Comparison of ENCODE assay signal across 14 cellular contexts in genomic region chr17:45302220-45302619, GRCh38. TPM values are rescaled to one million over a fixed set of nuclear protein-coding genes. Genes with fewer than 3 reads are reported as not detected.
DNase-seq lines count a peak whose midpoint lies in the region; ATAC-seq and TF ChIP-seq lines count a peak whose summit lies in the region.
"Not testable (repeated sequence)": the region's sequence is repeated elsewhere in the genome, so short reads cannot be mapped to it uniquely, and the experiment has no call there.
"Had no signal": no experiment of that assay in that cellular context is flagged by ENCODE, and none has a peak within 500 bp of the region (broad histone marks: within the 10 kb centered on the region; RNA-seq: fewer than 3 reads in every experiment).

No MANE protein-coding gene starts in this region.

- H3K4me3 Mint-ChIP-seq in activated T-helper 1 cell treated with anti-CD3 and anti-CD28 coated beads, Interleukin-12 subunit alpha, Interleukin-12 subunit beta, Interleukin-2, Interleukin-4 antibody, amounts not matched to agents 30 ng/mL and 10 ng/mL and 1 ng/mL, durations not matched to agents 14 hours and 24 hours and 36 hours: not testable (repeated sequence)
- H3K4me3 Mint-ChIP-seq in immature natural killer cell: peak overlapping the region in 3 of 5 donors; percentile 59 to 64 (median 62)
- peak overlapping the region; percentile 65 for H3K4me3 Mint-ChIP-seq in natural killer cell treated with Interleukin-12 subunit alpha and Interleukin-12 subunit beta and Interleukin-15 and Interleukin-18, amount 100 ng/mL, for 72 hours
- H3K4me3 Mint-ChIP-seq in stimulated activated effector memory CD8-positive, alpha-beta T cell treated with anti-CD3 and anti-CD28 coated beads, Interleukin-12 subunit alpha, Interleukin-12 subunit beta, amount 100 ng/mL, for 72 hours: peak overlapping the region; percentile 59

- H3K27ac Mint-ChIP-seq in activated T-helper 1 cell treated with anti-CD3 and anti-CD28 coated beads, Interleukin-12 subunit alpha, Interleukin-12 subunit beta, Interleukin-2, Interleukin-4 antibody, amounts not matched to agents 30 ng/mL and 10 ng/mL and 1 ng/mL, durations not matched to agents 14 hours and 24 hours and 36 hours: peak overlapping the region; percentile 88
- peak overlapping the region; percentile 77 to 90 (median 87) for H3K27ac Mint-ChIP-seq in immature natural killer cell
- peak overlapping the region; percentile 66 to 98 for H3K27ac Mint-ChIP-seq in natural killer cell treated with Interleukin-12 subunit alpha and Interleukin-12 subunit beta and Interleukin-15 and Interleukin-18, amount 100 ng/mL, for 72 hours
- H3K27ac Mint-ChIP-seq in stimulated activated effector memory CD8-positive, alpha-beta T cell treated with anti-CD3 and anti-CD28 coated beads, Interleukin-12 subunit alpha, Interleukin-12 subunit beta, amount 100 ng/mL, for 72 hours: peak overlapping the region; percentile 84

- not testable (repeated sequence) for H3K9me3 ChIP-seq in vagina

- CTCF ChIA-PET in RWPE1 (lab: Yijun Ruan, JAX): not testable (repeated sequence)

- TF ChIP-seq POLR2A in vagina (IDR thresholded peaks at IDR 0.05): not testable (repeated sequence)

- H3K9me3 Mint-ChIP-seq in activated T-helper 1 cell treated with anti-CD3 and anti-CD28 coated beads, Interleukin-12 subunit alpha, Interleukin-12 subunit beta, Interleukin-2, Interleukin-4 antibody, amounts not matched to agents 30 ng/mL and 10 ng/mL and 1 ng/mL, durations not matched to agents 14 hours and 24 hours and 36 hours; immature natural killer cell; natural killer cell treated with Interleukin-12 subunit alpha and Interleukin-12 subunit beta and Interleukin-15 and Interleukin-18, amount 100 ng/mL, for 72 hours; stimulated activated effector memory CD8-positive, alpha-beta T cell treated with anti-CD3 and anti-CD28 coated beads, Interleukin-12 subunit alpha, Interleukin-12 subunit beta, amount 100 ng/mL, for 72 hours: not testable (repeated sequence)

- ATAC-seq in GM18511 (IDR thresholded peaks at IDR 0.05; ENCODE audit: unreplicated experiment): peak; percentile 2
- ATAC-seq in natural killer cell treated with Interleukin-12 subunit alpha and Interleukin-12 subunit beta and Interleukin-15 and Interleukin-18, amount 100 ng/mL, for 72 hours; stimulated activated effector memory CD8-positive, alpha-beta T cell treated with anti-CD3 and anti-CD28 coated beads, Interleukin-12 subunit alpha, Interleukin-12 subunit beta, amount 100 ng/mL, for 72 hours: not testable (repeated sequence)

- H3K27ac ChIP-seq in RWPE1: peak overlapping the region; percentile 65
- peak overlapping the region; percentile 3 to 75 for H3K27ac ChIP-seq in coronary artery
- peak overlapping the region; percentile 79 for H3K27ac ChIP-seq in vagina

- POLR2A ChIA-PET in RWPE1 (lab: Yijun Ruan, JAX; ENCODE audit: low non-redundant PET): not testable (repeated sequence)

- H3K4me1 Mint-ChIP-seq in activated T-helper 1 cell treated with anti-CD3 and anti-CD28 coated beads, Interleukin-12 subunit alpha, Interleukin-12 subunit beta, Interleukin-2, Interleukin-4 antibody, amounts not matched to agents 30 ng/mL and 10 ng/mL and 1 ng/mL, durations not matched to agents 14 hours and 24 hours and 36 hours (ENCODE audit: low read depth): peaks cover 76% of the 10 kb centered on the region
- H3K4me1 Mint-ChIP-seq in immature natural killer cell: peaks cover 58 to 76% of the 10 kb centered on the region in 2 donors
- H3K4me1 Mint-ChIP-seq in natural killer cell treated with Interleukin-12 subunit alpha and Interleukin-12 subunit beta and Interleukin-15 and Interleukin-18, amount 100 ng/mL, for 72 hours (ENCODE audit: low read depth in 2 of 2): peaks cover 62% of the 10 kb centered on the region in 2 donors
- peaks cover 70% of the 10 kb centered on the region for H3K4me1 Mint-ChIP-seq in stimulated activated effector memory CD8-positive, alpha-beta T cell treated with anti-CD3 and anti-CD28 coated beads, Interleukin-12 subunit alpha, Interleukin-12 subunit beta, amount 100 ng/mL, for 72 hours

- not testable (repeated sequence) for TF ChIP-seq CTCF in RWPE1 (conservative IDR thresholded peaks at IDR 0.05; ENCODE audit: low read depth); coronary artery (IDR thresholded peaks at IDR 0.05); vagina (IDR thresholded peaks at IDR 0.05)

- not testable (repeated sequence) for H3K27me3 Mint-ChIP-seq in activated T-helper 1 cell treated with anti-CD3 and anti-CD28 coated beads, Interleukin-12 subunit alpha, Interleukin-12 subunit beta, Interleukin-2, Interleukin-4 antibody, amounts not matched to agents 30 ng/mL and 10 ng/mL and 1 ng/mL, durations not matched to agents 14 hours and 24 hours and 36 hours (ENCODE audit: insufficient read depth); immature natural killer cell (ENCODE audit: low read depth in 3 of 3); natural killer cell treated with Interleukin-12 subunit alpha and Interleukin-12 subunit beta and Interleukin-15 and Interleukin-18, amount 100 ng/mL, for 72 hours

- not testable (repeated sequence) for DNase-seq in RWPE1 (ENCODE audit: low spot score); activated T-helper 1 cell treated with anti-CD3 and anti-CD28 coated beads, Interleukin-12 subunit alpha, Interleukin-12 subunit beta, Interleukin-2, Interleukin-4 antibody, amounts not matched to agents 30 ng/mL and 10 ng/mL and 1 ng/mL, durations not matched to agents 14 hours and 24 hours and 36 hours (ENCODE audit: low spot score); coronary artery (ENCODE audit: low spot score); immature natural killer cell; natural killer cell treated with Interleukin-12 subunit alpha and Interleukin-12 subunit beta and Interleukin-15 and Interleukin-18, amount 100 ng/mL, for 72 hours (ENCODE audit: low spot score); stimulated activated effector memory CD8-positive, alpha-beta T cell treated with anti-CD3 and anti-CD28 coated beads, Interleukin-12 subunit alpha, Interleukin-12 subunit beta, amount 100 ng/mL, for 72 hours (ENCODE audit: low spot score in 2 of 2); vagina (ENCODE audit: extremely low spot score in 2 of 2)

- H3K4me1 ChIP-seq in vagina: peaks cover 76% of the 10 kb centered on the region

- not testable (repeated sequence) for H3K36me3 ChIP-seq in vagina

- H3K27me3 ChIP-seq in vagina: not testable (repeated sequence)

- intact Hi-C loops in activated T-helper 1 cell treated with anti-CD3 and anti-CD28 coated beads, Interleukin-12 subunit alpha, Interleukin-12 subunit beta, Interleukin-2, Interleukin-4 antibody, amounts not matched to agents 30 ng/mL and 10 ng/mL and 1 ng/mL, durations not matched to agents 14 hours and 24 hours and 36 hours (cut with micrococcal nuclease): loop anchor here (2.0 kb wide), 1 partner anchor 15 kb away; the partner anchor contains the start of gene MAP3K14
- intact Hi-C loops in vagina (cut with DNase I): not testable (repeated sequence)

- peaks cover 43% of the 10 kb centered on the region for H3K36me3 Mint-ChIP-seq in activated T-helper 1 cell treated with anti-CD3 and anti-CD28 coated beads, Interleukin-12 subunit alpha, Interleukin-12 subunit beta, Interleukin-2, Interleukin-4 antibody, amounts not matched to agents 30 ng/mL and 10 ng/mL and 1 ng/mL, durations not matched to agents 14 hours and 24 hours and 36 hours (ENCODE audit: low read depth)
- H3K36me3 Mint-ChIP-seq in immature natural killer cell: not testable (repeated sequence)
- H3K36me3 Mint-ChIP-seq in natural killer cell treated with Interleukin-12 subunit alpha and Interleukin-12 subunit beta and Interleukin-15 and Interleukin-18, amount 100 ng/mL, for 72 hours: peaks cover 11% of the 10 kb centered on the region
- peaks cover 96% of the 10 kb centered on the region for H3K36me3 Mint-ChIP-seq in stimulated activated effector memory CD8-positive, alpha-beta T cell treated with anti-CD3 and anti-CD28 coated beads, Interleukin-12 subunit alpha, Interleukin-12 subunit beta, amount 100 ng/mL, for 72 hours

- not testable (repeated sequence) for H3K4me3 ChIP-seq in coronary artery, vagina

RNA-seq across cellular contexts. Expression of gene MAP3K14, which starts 14.6 kb away (rescaled TPM):
- 64.4 and 64.7 TPM in 2 replicates for total RNA-seq in activated T-helper 1 cell treated with anti-CD3 and anti-CD28 coated beads, Interleukin-12 subunit alpha, Interleukin-12 subunit beta, Interleukin-2, Interleukin-4 antibody, amounts not matched to agents 30 ng/mL and 10 ng/mL and 1 ng/mL, durations not matched to agents 14 hours and 24 hours and 36 hours
- polyA plus RNA-seq in immature natural killer cell: 1 to 10 TPM; 1.0 to 3.4 (median 3.0) TPM
- 10 to 100 TPM; 65.9 to 75.4 TPM for total RNA-seq in natural killer cell treated with Interleukin-12 subunit alpha and Interleukin-12 subunit beta and Interleukin-15 and Interleukin-18, amount 100 ng/mL, for 72 hours
- total RNA-seq in vagina: 9.8 TPM

RNA-seq across cellular contexts. Expression of gene SPATA32, which starts 40.3 kb away (rescaled TPM):
- 0.44 and 0.56 TPM in 2 replicates for total RNA-seq in activated T-helper 1 cell treated with anti-CD3 and anti-CD28 coated beads, Interleukin-12 subunit alpha, Interleukin-12 subunit beta, Interleukin-2, Interleukin-4 antibody, amounts not matched to agents 30 ng/mL and 10 ng/mL and 1 ng/mL, durations not matched to agents 14 hours and 24 hours and 36 hours
- under 1 TPM in 1 of 3 donors, not detected in 2; 0.16 TPM for polyA plus RNA-seq in immature natural killer cell
- under 1 TPM; 0.62 to 0.81 TPM for total RNA-seq in natural killer cell treated with Interleukin-12 subunit alpha and Interleukin-12 subunit beta and Interleukin-15 and Interleukin-18, amount 100 ng/mL, for 72 hours
- not detected for total RNA-seq in vagina
- total RNA-seq: cardiac septum, epithelial cell of proximal tubule, liver, urinary bladder had no signal
- polyA plus RNA-seq: AG04450, liver, neural cell, urinary bladder had no signal
